Comparison of ENCODE assay signal across 8 cellular contexts in genomic region chr10:26859241-26860025, GRCh38. TPM values are rescaled to one million over a fixed set of nuclear protein-coding genes. Genes with fewer than 3 reads are reported as not detected.
A peak's percentile ranks its signal among the peaks of the same experiment; 100 is the strongest.
DNase-seq lines count a peak whose midpoint lies in the region; ATAC-seq, FAIRE-seq and TF ChIP-seq lines count a peak whose summit lies in the region.

No MANE protein-coding gene starts in this region.

- H4K5ac ChIP-seq in H1 (ENCODE audit: insufficient read length, low read depth, low read length), result no peak overlapping the region

- TF ChIP-seq RAD21 in H1 (IDR thresholded peaks at IDR 0.05 in 1 of 2, conservative IDR thresholded peaks at IDR 0.05 in 1 of 2; ENCODE audit: low read depth in 2 of 2, low read length in 2 of 2), result no peak

- H3K27me3 Mint-ChIP-seq in CD4-positive, alpha-beta memory T cell, result peaks cover 3% of the 10 kb centered on the region in 2 donors
- H3K27me3 Mint-ChIP-seq in neural progenitor cell (ENCODE audit: insufficient read depth, low read depth), result no peaks in the 10 kb centered on the region

- no peak for TF ChIP-seq CTCF in MM.1S (IDR thresholded peaks at IDR 0.05; ENCODE audit: low read length)
- TF ChIP-seq CTCF in H1 (IDR thresholded peaks at IDR 0.05; ENCODE audit: control extremely low read depth in 1 of 3, insufficient read depth in 1 of 3, low read depth in 1 of 3, low read length in 3 of 3), result no peak
- no peak for TF ChIP-seq CTCF in neural progenitor cell (IDR thresholded peaks at IDR 0.05)

- no peak overlapping the region for H3K14ac ChIP-seq in H1 (ENCODE audit: insufficient read length)

- ATAC-seq in HG02840 (IDR thresholded peaks at IDR 0.05; ENCODE audit: low FRiP score, unreplicated experiment) (no peak), HG03354 (IDR thresholded peaks at IDR 0.05; ENCODE audit: poor library complexity, severe bottlenecking, unreplicated experiment) (no peak)

- WGBS in H1 (ENCODE audit: extremely low coverage in 1 of 2, insufficient coverage in 1 of 2, insufficient read length in 1 of 2, insufficient replicate concordance in 2 of 2, low coverage in 1 of 2, low lambda C conversion rate in 2 of 2, missing lambda C conversion rate in 1 of 2), 2 experiments, result 15% methylated on average over 14 of the region's 14 CpGs; no CpG with 5 or more reads in 1 of the 2 experiments

- no peak overlapping the region for H3K18ac ChIP-seq in H1 (ENCODE audit: extremely low read depth, low read length)

- no peak for TF ChIP-seq EP300 in H1 (IDR thresholded peaks at IDR 0.05; ENCODE audit: borderline replicate concordance in 1 of 2, low read depth in 2 of 2, low read length in 2 of 2)

- H2BK120ac ChIP-seq in H1 (replicated peaks; ENCODE audit: low read depth, low read length), result no peak overlapping the region

- no peak overlapping the region for H2BK20ac ChIP-seq in H1 (ENCODE audit: low read length)

- FAIRE-seq in H1 (lab: Jason Lieb, UNC), result no peak

- TF ChIP-seq POLR2A in H1 (IDR thresholded peaks at IDR 0.05; ENCODE audit: control extremely low read depth in 1 of 2, low read depth in 2 of 2, low read length in 2 of 2), result no peak

- peaks cover 63% of the 10 kb centered on the region for H3K79me2 ChIP-seq in MM.1S (ENCODE audit: low read length)
- peaks cover 3 to 56% of the 10 kb centered on the region in 2 experiments; a peak in 3 of 4 replicates for H3K79me2 ChIP-seq in H1 (ENCODE audit: control insufficient read depth in 1 of 2, insufficient read depth in 2 of 2, low read length in 2 of 2)
- peaks cover 62% of the 10 kb centered on the region for H3K79me2 ChIP-seq in neural progenitor cell (ENCODE audit: low read depth)

- peak overlapping the region; percentile 40 for H3K4ac ChIP-seq in H1 (replicated peaks; ENCODE audit: insufficient read length, low read depth, low read length)

- DNase-seq in CD4-positive, alpha-beta memory T cell, result no peak
- DNase-seq in MM.1S (no peak), H1 (ENCODE audit: low read depth in 1 of 2, low spot score in 2 of 2) (no peak), neural progenitor cell (ENCODE audit: low spot score) (peak; percentile 20), T-helper 9 cell (no peak)
- DNase-seq in effector CD4-positive, alpha-beta T cell, result no peak

- H3K4me2 ChIP-seq in MM.1S (ENCODE audit: low read depth, low read length) (peak overlapping the region; percentile 46), H1 (ENCODE audit: insufficient read depth in 1 of 2, low read depth in 2 of 2, low read length in 2 of 2) (peak overlapping the region; percentile 55 to 65), neural progenitor cell (peak overlapping the region; percentile 83)

- H3K27ac Mint-ChIP-seq in CD4-positive, alpha-beta memory T cell, result peak overlapping the region; percentile 90 to 98 (median 97)
- peak overlapping the region; percentile 91 for H3K27ac Mint-ChIP-seq in neural progenitor cell

- no peaks in the 10 kb centered on the region for H3K23me2 ChIP-seq in H1 (ENCODE audit: low read depth, low read length)

- H4K91ac ChIP-seq in H1 (replicated peaks; ENCODE audit: insufficient read length, low read length), result no peak overlapping the region

- peaks cover 0 to 4% (median 0%) of the 10 kb centered on the region in 8 donors for H3K9me3 Mint-ChIP-seq in CD4-positive, alpha-beta memory T cell
- H3K9me3 Mint-ChIP-seq in neural progenitor cell, result no peaks in the 10 kb centered on the region

- no peaks in the 10 kb centered on the region for H3K9me2 ChIP-seq in MM.1S (replicated peaks; ENCODE audit: insufficient read depth, low read length)

- H4K20me1 ChIP-seq in MM.1S (ENCODE audit: insufficient read depth, low read length) (peaks cover 24% of the 10 kb centered on the region), H1 (replicated peaks in 1 of 2; ENCODE audit: control insufficient read depth in 1 of 2, insufficient read depth in 2 of 2, low read length in 2 of 2) (peaks cover 0 to 1% of the 10 kb centered on the region in 2 experiments), neural progenitor cell (ENCODE audit: low read depth) (peaks cover 27% of the 10 kb centered on the region)

- H3K9ac ChIP-seq in MM.1S (ENCODE audit: low read length) (peak overlapping the region; percentile 89), H1 (replicated peaks in 1 of 4; ENCODE audit: extremely low read depth in 1 of 4, low read depth in 3 of 4, low read length in 3 of 4) (peak overlapping the region in 3 of 4 experiments; percentile 26 to 66 (median 44); a peak in 4 of 7 replicates), neural progenitor cell (peak overlapping the region; percentile 71)

- H2BK5ac ChIP-seq in H1 (ENCODE audit: low read depth, low read length), result no peak overlapping the region

- no peaks in the 10 kb centered on the region for H3K36me3 ChIP-seq in CD4-positive, alpha-beta memory T cell (ENCODE audit: insufficient read depth, low read length)
- H3K36me3 ChIP-seq in MM.1S (replicated peaks; ENCODE audit: insufficient read depth, low read length) (no peaks in the 10 kb centered on the region), H1 (ENCODE audit: control insufficient read depth in 2 of 4, insufficient read depth in 4 of 4, low read length in 3 of 4) (no peaks in the 10 kb centered on the region), neural progenitor cell (no peaks in the 10 kb centered on the region)

- H3F3A ChIP-seq in MM.1S (ENCODE audit: insufficient read depth, low read length) (peaks cover 30% of the 10 kb centered on the region), neural progenitor cell (ENCODE audit: low read depth) (peaks cover 7% of the 10 kb centered on the region)

- intact Hi-C loops in CD4-positive, alpha-beta memory T cell (cut with micrococcal nuclease), result loop anchor here (2.0 to 5.0 kb wide), 6 partner anchors 15 to 1509 kb away; partner anchors contain the start of gene MPP7

- peak overlapping the region; percentile 97 for H3K27ac ChIP-seq in CD4-positive, alpha-beta memory T cell (ENCODE audit: low read depth, low read length)
- H3K27ac ChIP-seq in MM.1S (ENCODE audit: low read length) (peak overlapping the region; percentile 95; the same call in 1 of the 2 replicates), H1 (ENCODE audit: low read depth, low read length) (no peak overlapping the region), neural progenitor cell (no peak overlapping the region)

- peaks cover 57% of the 10 kb centered on the region for H3K4me1 ChIP-seq in CD4-positive, alpha-beta memory T cell (ENCODE audit: insufficient read depth, low read length)
- H3K4me1 ChIP-seq in MM.1S (ENCODE audit: low read length) (peaks cover 13% of the 10 kb centered on the region), H1 (replicated peaks in 1 of 4; ENCODE audit: control insufficient read depth in 3 of 4, insufficient read depth in 4 of 4, low read length in 3 of 4) (peaks cover 0 to 2% (median 0%) of the 10 kb centered on the region in 4 experiments; a peak in 4 of 7 replicates), neural progenitor cell (peaks cover 8% of the 10 kb centered on the region)

- POLR2A ChIA-PET in CD4-positive, alpha-beta memory T cell (lab: Charles Lee; ENCODE audit: partially characterized antibody), result interaction anchor here (1.1 to 2.1 kb wide), 5 partner anchors 15 to 1673 kb away, joined by 3 to 10 read pairs (median 6); partner anchors contain the start of genes RAB18, WAC and YME1L1
- POLR2A ChIA-PET in H1 (lab: Charles Lee; ENCODE audit: partially characterized antibody), result interaction anchor here (0.6 to 1.9 kb wide), 3 partner anchors 8 to 184 kb away, joined by 3 to 5 read pairs (median 3); no protein-coding TSS in a partner anchor

- H3K36me3 Mint-ChIP-seq in CD4-positive, alpha-beta memory T cell, result peaks cover 3 to 14% of the 10 kb centered on the region in 2 donors
- no peaks in the 10 kb centered on the region for H3K36me3 Mint-ChIP-seq in neural progenitor cell

- CTCF ChIA-PET in CD4-positive, alpha-beta memory T cell (lab: Charles Lee; ENCODE audit: partially characterized antibody), result no interaction called here
- CTCF ChIA-PET in H1 (lab: Charles Lee; ENCODE audit: partially characterized antibody), result interaction anchor here (1.1 kb wide), 1 partner anchor 22 kb away, joined by 3 read pairs; no protein-coding TSS in a partner anchor

- no peak overlapping the region for H3K56ac ChIP-seq in H1 (replicated peaks; ENCODE audit: insufficient read length, low read depth, low read length)

- no peak overlapping the region for H2AFZ ChIP-seq in MM.1S (ENCODE audit: low read length)
- H2AFZ ChIP-seq in H1 (ENCODE audit: low read length), result no peak overlapping the region
- no peak overlapping the region for H2AFZ ChIP-seq in neural progenitor cell (replicated peaks)

- H4K8ac ChIP-seq in H1 (ENCODE audit: extremely low read depth, insufficient read depth, low read length), result no peak overlapping the region

- H2BK15ac ChIP-seq in H1 (ENCODE audit: low read length), result no peak overlapping the region

- H2AK5ac ChIP-seq in H1 (ENCODE audit: low read depth, low read length), result no peak overlapping the region

- H3K79me1 ChIP-seq in H1 (ENCODE audit: low read depth, low read length), result no peaks in the 10 kb centered on the region; the same call in 1 of the 2 replicates

- peak overlapping the region; percentile 92 to 100 (median 98) for H3K4me3 Mint-ChIP-seq in CD4-positive, alpha-beta memory T cell
- H3K4me3 Mint-ChIP-seq in neural progenitor cell, result peak overlapping the region; percentile 97

- H3K4me1 Mint-ChIP-seq in CD4-positive, alpha-beta memory T cell, result peaks cover 31 to 63% (median 45%) of the 10 kb centered on the region in 4 donors
- H3K4me1 Mint-ChIP-seq in neural progenitor cell, result peaks cover 16% of the 10 kb centered on the region

- H3K23ac ChIP-seq in H1 (ENCODE audit: insufficient read length), result no peak overlapping the region

- H3K9me3 ChIP-seq in CD4-positive, alpha-beta memory T cell (ENCODE audit: control insufficient read depth in 1 of 2, low read length in 2 of 2), result no peaks in the 10 kb centered on the region
- H3K9me3 ChIP-seq in MM.1S (replicated peaks; ENCODE audit: insufficient read depth, low read length) (no peaks in the 10 kb centered on the region), H1 (ENCODE audit: insufficient read depth in 2 of 2, low read depth in 1 of 2, low read length in 1 of 2) (no peaks in the 10 kb centered on the region), neural progenitor cell (ENCODE audit: low read depth) (no peaks in the 10 kb centered on the region)

- no peak overlapping the region for H2BK12ac ChIP-seq in H1 (ENCODE audit: low read depth, low read length)

- H3K4me3 ChIP-seq in CD4-positive, alpha-beta memory T cell (ENCODE audit: low read length in 2 of 2), result peak overlapping the region; percentile 43 to 100
- H3K4me3 ChIP-seq in MM.1S (ENCODE audit: low read length) (peak overlapping the region; percentile 92), H1 (ENCODE audit: extremely low read depth in 1 of 4, insufficient read depth in 2 of 4, low read depth in 3 of 4, low read length in 4 of 4) (peak overlapping the region; percentile 94 to 99 (median 94)), neural progenitor cell (peak overlapping the region; percentile 96)

- H3K27me3 ChIP-seq in CD4-positive, alpha-beta memory T cell (ENCODE audit: insufficient read depth, low read length), result peaks cover 4% of the 10 kb centered on the region
- H3K27me3 ChIP-seq in MM.1S (replicated peaks; ENCODE audit: insufficient read depth, low read length), result no peaks in the 10 kb centered on the region
- no peaks in the 10 kb centered on the region for H3K27me3 ChIP-seq in H1 (replicated peaks in 1 of 4; ENCODE audit: control insufficient read depth in 3 of 4, extremely low read depth in 1 of 4, insufficient read depth in 3 of 4, low read length in 3 of 4)
- H3K27me3 ChIP-seq in neural progenitor cell, result no peaks in the 10 kb centered on the region

RNA-seq across cellular contexts. Expression of gene ABI1, which starts 1.3 kb away (rescaled TPM):
- 10 to 100 TPM; 62.2 to 62.5 TPM for total RNA-seq in CD4-positive, alpha-beta memory T cell
- 10 to 100 TPM; 80.2 to 87.6 TPM for polyA plus RNA-seq in CD4-positive, alpha-beta memory T cell
- total RNA-seq in H1 (2021; fragmentation: NEBNext Ultra II Directional; extraction: Animal tissue kit (Norgen Biotek cat#: 25700)), result 35.6 and 37.0 TPM in 2 replicates
- 30.0 and 35.4 TPM in 2 replicates for polyA plus RNA-seq in H1 (2011; rRNA removed)
- 26.3 TPM for polyA plus RNA-seq in H1 (2011; cell fraction: cytosol; rRNA removed)
- polyA plus RNA-seq in H1 (2011; cell fraction: nucleus; rRNA removed), result 14.8 TPM
- 21.4 to 27.6 TPM (median 25.4 TPM) in 4 replicates for polyA plus RNA-seq in H1 (2012, experiment 1 of 2)
- 4.1 TPM for polyA plus RNA-seq in H1 (2012, experiment 2 of 2)
- 20.1 TPM for polyA plus RNA-seq in H1 (2013, experiment 1 of 2)
- 20.5 TPM for polyA plus RNA-seq in H1 (2013, experiment 2 of 2)
- polyA minus RNA-seq in H1 (2011; rRNA and poly(A)+ RNA removed), result 36.2 and 38.1 TPM in 2 replicates
- 14.7 TPM for polyA minus RNA-seq in H1 (2011; cell fraction: cytosol; rRNA and poly(A)+ RNA removed)
- polyA minus RNA-seq in H1 (2011; cell fraction: nucleus; rRNA and poly(A)+ RNA removed), result 22.8 TPM
- total RNA-seq in neural progenitor cell (ENCODE audit: low replicate concordance), result 35.1 and 43.1 TPM in 2 replicates

Comparison
In these comparisons a context has a peak if more than half of its experiments do, and no peak if none do; other contexts are left out.
1. H3K27ac ChIP-seq: peak in CD4-positive, alpha-beta memory T cell (single experiment) and MM.1S (single experiment); none in H1 (single experiment) and neural progenitor cell (single experiment).
2. Peak in every context shown above with its lines, with median percentiles within 50 percentile points of each other: H3K4me3 ChIP-seq, H3K4me2 ChIP-seq and H3K9ac ChIP-seq.